Comparison of ENCODE assay signal across 16 cellular contexts in genomic region chr1:6914646-6915178, GRCh38.
"Had no signal": no experiment of that assay in that cellular context is flagged by ENCODE, and none has a peak within 500 bp of the region (broad histone marks: within the 10 kb centered on the region; RNA-seq: fewer than 3 reads in every experiment).

No MANE protein-coding gene starts in this region.

- DNase-seq: activated CD4-positive, alpha-beta T cell treated with anti-CD3 and anti-CD28 coated beads, Interleukin-2, amount 10 ng/mL, durations not matched to agents 24 days and 14 days; activated CD8-positive, alpha-beta T cell treated with anti-CD3 and anti-CD28 coated beads for 36 hours; activated naive CD4-positive, alpha-beta T cell treated with Interleukin-2 at 50 U/mL for 16 hours; activated T-cell treated with anti-CD3 and anti-CD28 coated beads, Interleukin-2, amount 50 U/mL, for 24 hours; foreskin keratinocyte; left ventricle myocardium superior; mesendoderm; stimulated activated CD4-positive, alpha-beta T cell treated with anti-CD3 and anti-CD28 coated beads, Interleukin-2, amount 100 ng/mL, for 24 hours; stimulated activated naive CD8-positive, alpha-beta T cell treated with anti-CD3 and anti-CD28 coated beads, Interleukin-15, Interleukin-2, amounts not matched to agents 100 U/mL and 50 U/mL, for 24 hours; T1000; transverse colon; uterus had no signal

- ATAC-seq: activated CD8-positive, alpha-beta T cell treated with anti-CD3 and anti-CD28 coated beads for 36 hours; foreskin keratinocyte; left ventricle myocardium superior; stimulated activated naive CD8-positive, alpha-beta T cell treated with anti-CD3 and anti-CD28 coated beads, Interleukin-15, Interleukin-2, amounts not matched to agents 100 U/mL and 50 U/mL, for 24 hours had no signal

- H3K27me3 Mint-ChIP-seq: progenitor cell of endocrine pancreas had no signal

- H3K27ac ChIP-seq: epithelial cell of prostate, foreskin keratinocyte, right atrium auricular region, transverse colon, uterus had no signal

- H3K27ac Mint-ChIP-seq: activated CD4-positive, alpha-beta T cell treated with anti-CD3 and anti-CD28 coated beads, Interleukin-2, amount 10 ng/mL, durations not matched to agents 24 days and 14 days; activated CD8-positive, alpha-beta T cell treated with anti-CD3 and anti-CD28 coated beads for 36 hours; activated T-cell treated with anti-CD3 and anti-CD28 coated beads, Interleukin-2, amount 50 U/mL, for 24 hours; activated T-helper 2 cell treated with anti-CD3 and anti-CD28 coated beads, Interferon-gamma antibody, Interleukin-2, Interleukin-4, amounts not matched to agents 10 μg/mL and 5 μg/mL and 100 μg/mL, durations not matched to agents 14 hours and 24 hours and 36 hours had no signal

- H3K4me3 Mint-ChIP-seq: activated CD4-positive, alpha-beta T cell treated with anti-CD3 and anti-CD28 coated beads, Interleukin-2, amount 10 ng/mL, durations not matched to agents 24 days and 14 days; activated CD8-positive, alpha-beta T cell treated with anti-CD3 and anti-CD28 coated beads for 36 hours; activated T-cell treated with anti-CD3 and anti-CD28 coated beads, Interleukin-2, amount 50 U/mL, for 24 hours had no signal

- H3K9me3 Mint-ChIP-seq: activated CD4-positive, alpha-beta T cell treated with anti-CD3 and anti-CD28 coated beads, Interleukin-2, amount 10 ng/mL, durations not matched to agents 24 days and 14 days; activated T-cell treated with anti-CD3 and anti-CD28 coated beads, Interleukin-2, amount 50 U/mL, for 24 hours; activated T-helper 2 cell treated with anti-CD3 and anti-CD28 coated beads, Interferon-gamma antibody, Interleukin-2, Interleukin-4, amounts not matched to agents 10 μg/mL and 5 μg/mL and 100 μg/mL, durations not matched to agents 14 hours and 24 hours and 36 hours had no signal
